8 cellular contexts compared by ENCODE assay signal in the genomic region with DNA sequence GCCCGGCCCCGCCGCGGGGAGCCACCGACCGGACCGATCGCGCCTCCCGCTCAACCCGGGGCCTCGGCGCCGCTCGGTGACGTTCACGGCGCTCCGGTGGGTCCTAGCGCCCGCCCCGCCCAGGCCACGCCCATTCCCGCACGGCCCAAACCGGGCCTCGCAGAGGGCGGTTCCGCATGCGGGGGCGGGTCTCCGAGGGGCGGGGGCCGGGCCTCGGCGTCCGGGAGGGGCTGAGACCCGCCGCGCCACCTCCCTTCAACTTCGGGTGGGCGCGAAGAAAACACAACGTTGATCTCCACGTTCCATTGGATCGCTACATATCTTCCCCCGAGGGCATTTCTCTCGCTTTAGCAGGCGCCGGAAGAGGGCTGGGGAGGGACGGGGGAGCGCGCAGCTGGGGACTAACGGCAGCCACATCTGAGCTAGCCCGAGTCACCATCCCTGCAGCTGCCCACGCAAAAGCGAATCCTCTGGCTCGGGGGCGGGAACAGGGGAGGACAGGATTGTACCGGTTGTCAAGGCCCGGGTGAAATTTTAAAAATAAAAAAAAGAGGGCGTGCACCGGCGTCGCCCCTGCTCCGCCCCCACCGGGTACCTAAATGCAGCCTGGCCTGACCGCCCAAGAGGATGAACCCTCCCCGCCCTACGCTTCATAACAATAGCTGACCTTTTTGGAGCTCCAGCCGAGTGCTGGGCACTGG. TPM values are rescaled to one million over a fixed set of nuclear protein-coding genes. Genes with fewer than 3 reads are reported as not detected.
DNase-seq lines count a peak whose midpoint lies in the region; ATAC-seq and TF ChIP-seq lines count a peak whose summit lies in the region.

A gene (minus strand): TSS at position 78 of the 701 bp plus-strand sequence. CDS start 547 bp downstream, outside the sequence.

- TF ChIP-seq CTCF in HCT116 (IDR thresholded peaks at IDR 0.05 in 2 of 3, conservative IDR thresholded peaks at IDR 0.05 in 1 of 3; ENCODE audit: borderline replicate concordance in 1 of 3, insufficient read depth in 1 of 3, low read depth in 2 of 3, low read length in 2 of 3) (no peak), adrenal gland (IDR thresholded peaks at IDR 0.05) (no peak), progenitor cell of endocrine pancreas (IDR thresholded peaks at IDR 0.05; ENCODE audit: unreplicated experiment) (no peak), upper lobe of left lung (IDR thresholded peaks at IDR 0.05) (peak in 1 of 6 experiments; percentile 13)

- 0 to 2% (median 0%) methylated on average over 20 to 71 of the region's 71 CpGs for WGBS in adrenal gland, 4 donors
- 1% methylated on average over 40 of the region's 71 CpGs; no CpG with 5 or more reads in 1 of the 2 donors for WGBS in upper lobe of left lung, 2 donors

- H3K9ac ChIP-seq in HCT116 (ENCODE audit: low read length) = peak within 1 kb of the TSS; percentile 90

- H3K9me2 ChIP-seq in HCT116 (ENCODE audit: insufficient read depth) = no peaks in the 10 kb centered on the region

- H3K4me3 Mint-ChIP-seq in progenitor cell of endocrine pancreas (ENCODE audit: low read depth) = peak within 1 kb of the TSS; percentile 84

- peak within 1 kb of the TSS; percentile 78 for H3K27ac Mint-ChIP-seq in progenitor cell of endocrine pancreas

- ATAC-seq in HCT116 (peak; percentile 85), left cardiac atrium (peak; percentile 98 to 99), upper lobe of left lung (ENCODE audit: low FRiP score in 2 of 2) (peak; percentile 96 to 99)

- TF ChIP-seq EP300 in upper lobe of left lung (IDR thresholded peaks at IDR 0.05) = no peak

- peak within 1 kb of the TSS; percentile 84 for H2AFZ ChIP-seq in HCT116 (ENCODE audit: low read depth, low read length, poor library complexity, severe bottlenecking)

- no peaks in the 10 kb centered on the region for H3K27me3 ChIP-seq in HCT116 (ENCODE audit: insufficient read depth, low read length)
- H3K27me3 ChIP-seq in adrenal gland = no peaks in the 10 kb centered on the region
- H3K27me3 ChIP-seq in upper lobe of left lung = no peaks in the 10 kb centered on the region

- RAD21 ChIA-PET in HCT116 (lab: Charles Lee; ENCODE audit: low non-redundant PET in 1 of 2, low total read pairs in 2 of 2, uncharacterized antibody in 2 of 2, unreplicated experiment in 2 of 2) = no interaction called here

- H3K4me1 Mint-ChIP-seq in progenitor cell of endocrine pancreas (ENCODE audit: low read depth) = peaks cover 7% of the 10 kb centered on the region

- POLR2A ChIA-PET in HCT116 (lab: Charles Lee) = interaction anchor here (0.6 to 2.0 kb wide), 5 partner anchors 10 to 652 kb away, joined by 3 to 14 read pairs (median 4); a partner anchor contains a TSS

- no peaks in the 10 kb centered on the region for H3K9me3 Mint-ChIP-seq in progenitor cell of endocrine pancreas (ENCODE audit: low read depth)

- H3K27ac ChIP-seq in HCT116 (ENCODE audit: low read depth, low read length) (peak within 1 kb of the TSS; percentile 70), adrenal gland (peak within 1 kb of the TSS in 4 of 5 donors; percentile 22 to 93 (median 76)), upper lobe of left lung (peak within 1 kb of the TSS; percentile 83 to 93 (median 84))

- H3K4me1 ChIP-seq in HCT116 (ENCODE audit: control insufficient read depth in 1 of 2, insufficient read depth in 2 of 2, low read length in 2 of 2) = peaks cover 15 to 24% of the 10 kb centered on the region in 2 experiments; a peak in 3 of 4 replicates
- H3K4me1 ChIP-seq in adrenal gland (replicated peaks in 1 of 2) = peaks cover 5 to 12% of the 10 kb centered on the region in 2 donors
- H3K4me1 ChIP-seq in upper lobe of left lung = peaks cover 12 to 28% (median 15%) of the 10 kb centered on the region in 4 donors

- no peak for TF ChIP-seq RAD21 in HCT116 (IDR thresholded peaks at IDR 0.05; ENCODE audit: low read depth)

- intact Hi-C loops in HCT116 (cut with micrococcal nuclease) (no loop called here), adrenal gland (cut with DNase I) (no loop called here), left cardiac atrium (cut with DNase I) (no loop called here)
- intact Hi-C loops in T-helper 1 cell treated with Interleukin-12 subunit alpha and Interleukin-12 subunit beta and Interleukin-4 antibody, amounts not matched to agents 30 ng/mL and 1 ng/mL, for 36 hours (cut with micrococcal nuclease) = loop anchor here (1.0 kb wide), 9 partner anchors 9 to 419 kb away; a partner anchor contains a TSS

- BruUV-seq in HCT116 (replicated peaks; lab: Mats Ljungman, UMichigan) = no TSS peak

- peak within 1 kb of the TSS; percentile 98 for H3K4me2 ChIP-seq in HCT116 (ENCODE audit: low read length)

- H3K4me3 ChIP-seq in GM08714 (ENCODE audit: low read length) (peak within 1 kb of the TSS; percentile 75), HCT116 (replicated peaks in 1 of 2; ENCODE audit: low read depth in 1 of 2, low read length in 2 of 2) (peak within 1 kb of the TSS; percentile 89 to 96), adrenal gland (peak within 1 kb of the TSS; percentile 39 to 70 (median 56)), upper lobe of left lung (peak within 1 kb of the TSS; percentile 33 to 88 (median 76))

- TF ChIP-seq POLR2A in HCT116 (IDR thresholded peaks at IDR 0.05; ENCODE audit: borderline replicate concordance, extremely low read depth, insufficient read depth, insufficient read length) = peak; percentile 67
- peak in 1 of 2 donors; percentile 6 for TF ChIP-seq POLR2A in adrenal gland (IDR thresholded peaks at IDR 0.05)
- peak in 1 of 4 donors; percentile 72 for TF ChIP-seq POLR2A in upper lobe of left lung (IDR thresholded peaks at IDR 0.05)

- peaks cover 5% of the 10 kb centered on the region in 2 experiments; a peak in 3 of 4 replicates for H3K36me3 ChIP-seq in HCT116 (ENCODE audit: control insufficient read depth in 1 of 2, insufficient read depth in 2 of 2, low read length in 2 of 2)
- peaks cover 0 to 5% of the 10 kb centered on the region in 2 donors for H3K36me3 ChIP-seq in adrenal gland (replicated peaks in 1 of 2)
- peaks cover 0 to 13% (median 7%) of the 10 kb centered on the region in 4 donors for H3K36me3 ChIP-seq in upper lobe of left lung

- peaks cover 2% of the 10 kb centered on the region for H3K36me3 Mint-ChIP-seq in progenitor cell of endocrine pancreas (ENCODE audit: insufficient read depth)

- H4K20me1 ChIP-seq in HCT116 (ENCODE audit: insufficient read depth) = no peaks in the 10 kb centered on the region

- no peaks in the 10 kb centered on the region for H3K27me3 Mint-ChIP-seq in progenitor cell of endocrine pancreas

- CTCF ChIA-PET in HCT116 (lab: Charles Lee) = interaction anchor here (1.0 to 2.1 kb wide), 4 partner anchors 9 to 644 kb away, joined by 3 to 9 read pairs (median 4); a partner anchor contains a TSS

- DNase-seq in HCT116 (ENCODE audit: low read depth, low spot score) (peak; percentile 58), MV-4-11 (lab: John Stamatoyannopoulos, UW) (peak; percentile 85), adrenal gland (peak; percentile 62 to 92 (median 86)), left cardiac atrium (peak; percentile 91), progenitor cell of endocrine pancreas (ENCODE audit: low spot score, unreplicated experiment) (peak; percentile 54), upper lobe of left lung (peak; percentile 90 to 99)

- H3K9me3 ChIP-seq in HCT116 (ENCODE audit: control insufficient read depth in 1 of 2, insufficient read depth in 1 of 2, low read depth in 1 of 2, low read length in 2 of 2) (no peaks in the 10 kb centered on the region), adrenal gland (replicated peaks in 1 of 3) (no peaks in the 10 kb centered on the region), upper lobe of left lung (no peaks in the 10 kb centered on the region)

- peaks cover 14% of the 10 kb centered on the region; the same call in 1 of the 2 replicates for H3K79me2 ChIP-seq in HCT116 (ENCODE audit: insufficient read depth, low read length)

TF ChIP-seq in HCT116, 20 proteins besides CTCF, POLR2A, EP300 and RAD21:
- TF ChIP-seq ELF1 (IDR thresholded peaks at IDR 0.05; ENCODE audit: borderline replicate concordance, low read depth) (no peak), ZNF274 (IDR thresholded peaks at IDR 0.05; ENCODE audit: low read depth, low read length) (no peak), YY1 (IDR thresholded peaks at IDR 0.05; ENCODE audit: extremely low read depth, insufficient replicate concordance, low read depth, low read length) (peak; percentile 49), SP1 (IDR thresholded peaks at IDR 0.05; ENCODE audit: low read depth) (peak; percentile 90), POLR2AphosphoS5 (IDR thresholded peaks at IDR 0.05; ENCODE audit: low read depth, low read length) (peak; percentile 85), CEBPB (IDR thresholded peaks at IDR 0.05; ENCODE audit: low read depth) (no peak), FOSL1 (IDR thresholded peaks at IDR 0.05; ENCODE audit: low read depth) (peak; percentile 53; the same call in 1 of the 2 replicates), ZFX (IDR thresholded peaks at IDR 0.05) (0 out of 2 replicates have a peak, but pooled peaks have one; percentile 35), EGR1 (IDR thresholded peaks at IDR 0.05; ENCODE audit: low read depth) (peak; percentile 92), TCF7L2 (IDR thresholded peaks at IDR 0.05; ENCODE audit: borderline replicate concordance, extremely low read depth, insufficient read depth, insufficient read length) (no peak)
- TF ChIP-seq, protein P1, sequence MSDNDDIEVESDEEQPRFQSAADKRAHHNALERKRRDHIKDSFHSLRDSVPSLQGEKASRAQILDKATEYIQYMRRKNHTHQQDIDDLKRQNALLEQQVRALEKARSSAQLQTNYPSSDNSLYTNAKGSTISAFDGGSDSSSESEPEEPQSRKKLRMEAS (IDR thresholded peaks at IDR 0.05) = peak; percentile 54

RNA-seq across cellular contexts. Expression of the gene that starts here (rescaled TPM):
- total RNA-seq in HCT116 (2021; ENCODE audit: unreplicated experiment) = 93.8 TPM
- 153 and 176 TPM in 2 replicates for polyA plus RNA-seq in HCT116 (2012)
- 58.2 and 61.2 TPM in 2 replicates for total RNA-seq in T-helper 1 cell treated with Interleukin-12 subunit alpha and Interleukin-12 subunit beta and Interleukin-4 antibody, amounts not matched to agents 30 ng/mL and 1 ng/mL, for 36 hours
- total RNA-seq in adrenal gland = 10 to 100 TPM; 22.7 to 71.2 (median 31.5) TPM
- 10 to 100 TPM; 15.6 to 29.7 (median 19.5) TPM for polyA plus RNA-seq in adrenal gland
- 10 to 100 TPM; 20.0 to 24.0 TPM for total RNA-seq in left cardiac atrium
- 105 and 113 TPM in 2 replicates for total RNA-seq in progenitor cell of endocrine pancreas
- 10 to 100 TPM; 20.3 to 38.8 (median 28.0) TPM for total RNA-seq in upper lobe of left lung

Comparison
In these comparisons a context has a peak if more than half of its experiments do, and no peak if none do; other contexts are left out.
1. Peak in every context shown above with its lines: DNase-seq, ATAC-seq, H3K4me3 ChIP-seq and H3K27ac ChIP-seq.